17 cellular contexts compared by ENCODE assay signal in the genomic region with DNA sequence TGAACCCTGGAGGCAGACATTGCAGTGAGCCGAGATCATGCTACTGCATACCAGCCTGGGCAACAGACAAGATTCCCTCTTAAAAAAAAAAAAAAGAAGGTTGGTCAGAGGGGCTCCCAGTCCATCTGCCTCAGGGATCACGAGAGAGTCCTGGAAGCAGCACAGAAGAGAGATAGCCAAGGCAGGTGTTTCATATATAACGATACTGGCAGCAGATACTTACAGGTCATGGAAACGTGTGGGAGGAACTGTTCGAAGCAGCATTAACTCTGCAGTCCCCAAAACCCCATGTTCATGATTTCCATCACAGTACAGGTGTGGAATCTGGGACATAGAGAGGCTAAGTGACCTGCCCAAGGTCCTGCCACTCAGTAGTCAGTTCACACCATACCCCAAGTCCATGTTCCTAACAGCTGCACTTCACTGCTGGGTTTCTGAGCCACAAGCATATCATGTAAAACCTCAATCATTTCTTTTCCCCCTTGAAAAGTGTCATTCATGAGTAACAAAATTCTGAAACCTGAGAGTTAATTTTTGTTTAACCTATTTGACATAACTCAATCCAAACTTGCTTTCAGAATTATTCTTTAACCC. TPM values are rescaled to one million over a fixed set of nuclear protein-coding genes. Genes with fewer than 3 reads are reported as not detected.
DNase-seq lines count a peak whose midpoint lies in the region; ATAC-seq, FAIRE-seq and TF ChIP-seq lines count a peak whose summit lies in the region.
"Had no signal": no experiment of that assay in that cellular context is flagged by ENCODE, and none has a peak within 500 bp of the region (broad histone marks: within the 10 kb centered on the region; RNA-seq: fewer than 3 reads in every experiment).

No MANE protein-coding gene starts in this region.

- H4K20me1 ChIP-seq in HepG2 (ENCODE audit: insufficient read depth, low read length): no peaks in the 10 kb centered on the region
- no peaks in the 10 kb centered on the region for H4K20me1 ChIP-seq in PC-9 (ENCODE audit: insufficient read depth)

- no peak for TF ChIP-seq EP300 in HepG2 (IDR thresholded peaks at IDR 0.05; ENCODE audit: low read depth in 2 of 2, low read length in 2 of 2)
- TF ChIP-seq EP300 in HepG2 (CRISPR knock-in tag; IDR thresholded peaks at IDR 0.05; ENCODE audit: borderline replicate concordance): no peak

- no peak overlapping the region for H2AFZ ChIP-seq in HepG2 (ENCODE audit: low read length)
- H2AFZ ChIP-seq in PC-9: no peak overlapping the region

- H3K4me1 ChIP-seq in HepG2 (ENCODE audit: insufficient read depth, low read length) (peaks cover 25% of the 10 kb centered on the region), right lobe of liver (peaks cover 0 to 21% (median 4%) of the 10 kb centered on the region in 4 donors), PC-9 (replicated peaks; ENCODE audit: insufficient read depth) (peaks cover 29% of the 10 kb centered on the region)

- no peak overlapping the region for H3K4me2 ChIP-seq in HepG2 (ENCODE audit: low read depth, low read length)
- H3K4me2 ChIP-seq in PC-9: no peak overlapping the region

- H3K27me3 Mint-ChIP-seq in activated CD4-positive, alpha-beta T cell treated with anti-CD3 and anti-CD28 coated beads, Interleukin-2, amount 10 ng/mL, durations not matched to agents 24 days and 14 days: no peaks in the 10 kb centered on the region
- H3K27me3 Mint-ChIP-seq in activated CD4-positive, alpha-beta T cell treated with anti-CD3 and anti-CD28 coated beads, Interleukin-2, amount 10 ng/mL, durations not matched to agents 7 days and 5 days: no peaks in the 10 kb centered on the region

- H3K27ac Mint-ChIP-seq in activated CD4-positive, alpha-beta T cell treated with anti-CD3 and anti-CD28 coated beads, Interleukin-2, amount 10 ng/mL, durations not matched to agents 24 days and 14 days: peak overlapping the region; percentile 20
- H3K27ac Mint-ChIP-seq in activated CD4-positive, alpha-beta T cell treated with anti-CD3 and anti-CD28 coated beads, Interleukin-2, amount 10 ng/mL, durations not matched to agents 7 days and 5 days: no peak overlapping the region
- H3K27ac Mint-ChIP-seq: HFFc6 had no signal

- H3K4me1 Mint-ChIP-seq in activated CD4-positive, alpha-beta T cell treated with anti-CD3 and anti-CD28 coated beads, Interleukin-2, amount 10 ng/mL, durations not matched to agents 24 days and 14 days: peaks cover 23% of the 10 kb centered on the region
- peaks cover 14% of the 10 kb centered on the region for H3K4me1 Mint-ChIP-seq in activated CD4-positive, alpha-beta T cell treated with anti-CD3 and anti-CD28 coated beads, Interleukin-2, amount 10 ng/mL, durations not matched to agents 7 days and 5 days

- H3K9me3 Mint-ChIP-seq in activated CD4-positive, alpha-beta T cell treated with anti-CD3 and anti-CD28 coated beads, Interleukin-2, amount 10 ng/mL, durations not matched to agents 24 days and 14 days: no peaks in the 10 kb centered on the region
- H3K9me3 Mint-ChIP-seq in activated CD4-positive, alpha-beta T cell treated with anti-CD3 and anti-CD28 coated beads, Interleukin-2, amount 10 ng/mL, durations not matched to agents 7 days and 5 days: no peaks in the 10 kb centered on the region
- H3K9me3 Mint-ChIP-seq: HFFc6 had no signal

- 99% methylated on average over 5 of the region's 5 CpGs for WGBS in HepG2 (ENCODE audit: low lambda C conversion rate)
- WGBS in right lobe of liver (ENCODE audit: insufficient coverage, low coverage, low lambda C conversion rate, missing lambda C conversion rate): 48% methylated on average over 2 of the region's 5 CpGs

- peaks cover 23 to 55% of the 10 kb centered on the region in 2 experiments; a peak in 4 of 5 replicates for H3K36me3 ChIP-seq in HepG2 (replicated peaks in 1 of 2; ENCODE audit: control insufficient read depth in 1 of 2, insufficient read depth in 2 of 2, low read length in 2 of 2)
- peaks cover 0 to 47% (median 16%) of the 10 kb centered on the region in 4 donors for H3K36me3 ChIP-seq in right lobe of liver
- H3K36me3 ChIP-seq in PC-9 (ENCODE audit: low read depth): peaks cover 8% of the 10 kb centered on the region; the same call in 1 of the 2 replicates

- FAIRE-seq in HepG2 (lab: Jason Lieb, UNC): no peak
- FAIRE-seq: K562 had no signal

- H3K4me3 Mint-ChIP-seq in activated CD4-positive, alpha-beta T cell treated with anti-CD3 and anti-CD28 coated beads, Interleukin-2, amount 10 ng/mL, durations not matched to agents 24 days and 14 days: no peak overlapping the region
- no peak overlapping the region for H3K4me3 Mint-ChIP-seq in activated CD4-positive, alpha-beta T cell treated with anti-CD3 and anti-CD28 coated beads, Interleukin-2, amount 10 ng/mL, durations not matched to agents 7 days and 5 days
- H3K4me3 Mint-ChIP-seq: HFFc6 had no signal

- no peak overlapping the region for H3K4me3 ChIP-seq in HepG2 (replicated peaks in 1 of 3; ENCODE audit: insufficient read depth in 1 of 3, low read depth in 2 of 3, low read length in 3 of 3)
- no peak overlapping the region for H3K4me3 ChIP-seq in right lobe of liver
- no peak overlapping the region for H3K4me3 ChIP-seq in PC-9
- H3K4me3 ChIP-seq: K562 had no signal

- no peaks in the 10 kb centered on the region for H3K9me2 ChIP-seq in PC-9 (ENCODE audit: insufficient read depth)

- H3F3A ChIP-seq in PC-9 (ENCODE audit: insufficient read depth, low read depth): peaks cover 32% of the 10 kb centered on the region

- TF ChIP-seq CTCF in HepG2 (CRISPR knock-in tag; IDR thresholded peaks at IDR 0.05) (no peak), right lobe of liver (IDR thresholded peaks at IDR 0.05) (no peak), PC-9 (conservative IDR thresholded peaks at IDR 0.05) (no peak)

- H3K9me3 ChIP-seq in HepG2 (ENCODE audit: low read length): no peaks in the 10 kb centered on the region
- no peaks in the 10 kb centered on the region for H3K9me3 ChIP-seq in right lobe of liver
- no peaks in the 10 kb centered on the region for H3K9me3 ChIP-seq in PC-9 (ENCODE audit: insufficient read depth, low read depth)

- H3K27ac ChIP-seq in HepG2 (ENCODE audit: extremely low read length, insufficient read depth, low read length) (no peak overlapping the region), right lobe of liver (no peak overlapping the region), PC-9 (no peak overlapping the region)
- H3K27ac ChIP-seq: HL-60 had no signal

- H3K27me3 ChIP-seq in HepG2 (ENCODE audit: control insufficient read depth in 1 of 2, insufficient read depth in 2 of 2, low read length in 2 of 2) (no peaks in the 10 kb centered on the region), right lobe of liver (no peaks in the 10 kb centered on the region), PC-9 (ENCODE audit: insufficient read depth, low read depth) (no peaks in the 10 kb centered on the region)

- H3K9ac ChIP-seq in HepG2 (ENCODE audit: insufficient read depth, low read depth, low read length): no peak overlapping the region

- DNase-seq in activated CD4-positive, alpha-beta T cell treated with anti-CD3 and anti-CD28 coated beads, Interleukin-2, amount 10 ng/mL, durations not matched to agents 24 days and 14 days: no peak
- no peak for DNase-seq in activated CD4-positive, alpha-beta T cell treated with anti-CD3 and anti-CD28 coated beads, Interleukin-2, amount 10 ng/mL, durations not matched to agents 7 days and 5 days
- no peak for DNase-seq in HepG2 (ENCODE audit: low spot score)
- DNase-seq in right lobe of liver: no peak
- peak; percentile 39 for DNase-seq in myocyte (ENCODE audit: low read depth)
- no peak for DNase-seq in NCI-H2196 treated with DMSO at 0.1 percent for 48 hours (lab: John Stamatoyannopoulos, UW; ENCODE audit: unreplicated experiment)
- DNase-seq in PC-9: no peak
- DNase-seq: DMS 273 treated with DMSO at 0.1 percent for 48 hours, EL, HFFc6, NCI-H146, NCI-H226, NCI-H69, PC-3 had no signal

- TF ChIP-seq RAD21 in HepG2 (CRISPR knock-in tag; IDR thresholded peaks at IDR 0.05): no peak

- BruUV-seq in HepG2 (replicated peaks; lab: Mats Ljungman, UMichigan) (no TSS peak), PC-9 (replicated peaks; lab: Mats Ljungman, UMichigan) (no TSS peak)

- ATAC-seq in HepG2 (no peak), right lobe of liver (no peak), HG03135 (IDR thresholded peaks at IDR 0.05; ENCODE audit: unreplicated experiment) (no peak)
- ATAC-seq: K562, PC-3 had no signal

- H3K79me2 ChIP-seq in HepG2 (ENCODE audit: insufficient read depth, low read length) (peaks cover 29% of the 10 kb centered on the region), PC-9 (ENCODE audit: low read depth) (peaks cover 30% of the 10 kb centered on the region)

- TF ChIP-seq POLR2A in HepG2 (IDR thresholded peaks at IDR 0.05; ENCODE audit: insufficient read depth in 1 of 2, low read depth in 2 of 2, low read length in 2 of 2): no peak
- no peak for TF ChIP-seq POLR2A in right lobe of liver (IDR thresholded peaks at IDR 0.05)

- peaks cover 51% of the 10 kb centered on the region for H3K36me3 Mint-ChIP-seq in activated CD4-positive, alpha-beta T cell treated with anti-CD3 and anti-CD28 coated beads, Interleukin-2, amount 10 ng/mL, durations not matched to agents 24 days and 14 days (ENCODE audit: low read depth)
- H3K36me3 Mint-ChIP-seq in activated CD4-positive, alpha-beta T cell treated with anti-CD3 and anti-CD28 coated beads, Interleukin-2, amount 10 ng/mL, durations not matched to agents 7 days and 5 days (ENCODE audit: low read depth): peaks cover 39% of the 10 kb centered on the region

- CTCF ChIA-PET in activated CD4-positive, alpha-beta T cell treated with anti-CD3 and anti-CD28 coated beads, Interleukin-2, amount 10 ng/mL, durations not matched to agents 7 days and 5 days (lab: Charles Lee): interaction anchor here (0.7 to 1.7 kb wide), 2 partner anchors 12 to 52 kb away, joined by 3 read pairs; no protein-coding TSS in a partner anchor
- CTCF ChIA-PET in HepG2 (lab: Yijun Ruan, JAX; ENCODE audit: low intra/inter-chr PET ratio, low total read pairs): no interaction called here
- CTCF ChIA-PET in PC-9 (lab: Charles Lee): interaction anchor here (0.7 kb wide), 1 partner anchor 67 kb away, joined by 5 read pairs; no protein-coding TSS in a partner anchor

- in situ Hi-C loops in HepG2 (cut with HindIII; ENCODE audit: extremely low pct_ligation_motif_present, low pct_unique_long_range_greater_than_20kb): no loop called here

- POLR2A ChIA-PET in activated CD4-positive, alpha-beta T cell treated with anti-CD3 and anti-CD28 coated beads, Interleukin-2, amount 10 ng/mL, durations not matched to agents 7 days and 5 days (lab: Charles Lee): no interaction called here
- POLR2A ChIA-PET in HepG2 (lab: Yijun Ruan, JAX) (no interaction called here), PC-9 (lab: Charles Lee; ENCODE audit: unreplicated experiment) (no interaction called here)

- intact Hi-C loops in activated CD4-positive, alpha-beta T cell treated with anti-CD3 and anti-CD28 coated beads, Interleukin-2, amount 10 ng/mL, durations not matched to agents 24 days and 14 days (cut with micrococcal nuclease): no loop called here
- intact Hi-C loops in HepG2 (cut with micrococcal nuclease; ENCODE audit: unreplicated experiment) (no loop called here), right lobe of liver (cut with DNase I) (no loop called here), PC-9 (cut with micrococcal nuclease; ENCODE audit: unreplicated experiment) (no loop called here)

RNA-seq across cellular contexts. Expression of gene CDK2AP1, which starts 16.7 kb away (rescaled TPM):
- total RNA-seq in activated CD4-positive, alpha-beta T cell treated with anti-CD3 and anti-CD28 coated beads, Interleukin-2, amount 10 ng/mL, durations not matched to agents 24 days and 14 days: 78.0 and 80.5 TPM in 2 replicates
- total RNA-seq in activated CD4-positive, alpha-beta T cell treated with anti-CD3 and anti-CD28 coated beads, Interleukin-2, amount 10 ng/mL, durations not matched to agents 7 days and 5 days: 10 to 100 TPM; 28.7 to 34.3 TPM
- 124 and 127 TPM in 2 replicates for total RNA-seq in HepG2 (2016; rRNA removed; fragmentation: Illumina TruSeq; extraction: Trizol)
- 231 and 242 TPM in 2 replicates for total RNA-seq in HepG2 (2016; cell fraction: cytosol; rRNA removed; fragmentation: Illumina TruSeq; extraction: Trizol; ENCODE audit: low read depth)
- 113 and 125 TPM in 2 replicates for total RNA-seq in HepG2 (2016; cell fraction: insoluble cytoplasmic fraction; rRNA removed; fragmentation: Illumina TruSeq; extraction: Trizol)
- 398 and 408 TPM in 2 replicates for total RNA-seq in HepG2 (2016; cell fraction: membrane; rRNA removed; fragmentation: Illumina TruSeq; extraction: Trizol)
- total RNA-seq in HepG2 (2016; cell fraction: nucleus; rRNA removed; fragmentation: Illumina TruSeq; extraction: Trizol): 62.2 and 68.8 TPM in 2 replicates
- 86.4 and 134 TPM in 2 replicates for polyA plus RNA-seq in HepG2 (2011; rRNA removed)
- 58.8 and 85.6 TPM in 2 replicates for polyA plus RNA-seq in HepG2 (2011; cell fraction: cytosol; rRNA removed)
- 20.9 and 25.6 TPM in 2 replicates for polyA plus RNA-seq in HepG2 (2011; cell fraction: nucleus; rRNA removed)
- polyA plus RNA-seq in HepG2 (2012): 65.6 and 68.7 TPM in 2 replicates
- polyA plus RNA-seq in HepG2 (2016; cell fraction: cytosol; fragmentation: Illumina TruSeq; extraction: Trizol; ENCODE audit: low read depth): 579 and 634 TPM in 2 replicates
- 215 and 249 TPM in 2 replicates for polyA plus RNA-seq in HepG2 (2016; cell fraction: insoluble cytoplasmic fraction; fragmentation: Illumina TruSeq; extraction: Trizol; ENCODE audit: low read depth)
- polyA plus RNA-seq in HepG2 (2016; cell fraction: membrane; fragmentation: Illumina TruSeq; extraction: Trizol; ENCODE audit: low read depth): 709 and 711 TPM in 2 replicates
- polyA plus RNA-seq in HepG2 (2016; cell fraction: nucleus; fragmentation: Illumina TruSeq; extraction: Trizol; ENCODE audit: insufficient read depth, low read depth): 153 and 155 TPM in 2 replicates
- 55.7 and 80.7 TPM in 2 replicates for polyA minus RNA-seq in HepG2 (2011; rRNA and poly(A)+ RNA removed; ENCODE audit: low replicate concordance)
- 29.3 and 31.7 TPM in 2 replicates for polyA minus RNA-seq in HepG2 (2011; cell fraction: cytosol; rRNA and poly(A)+ RNA removed)
- 17.1 and 23.9 TPM in 2 replicates for polyA minus RNA-seq in HepG2 (2011; cell fraction: nucleus; rRNA and poly(A)+ RNA removed)
- 10 to 100 TPM; 24.9 to 44.0 (median 33.0) TPM for total RNA-seq in right lobe of liver
- 466 and 496 TPM in 2 replicates for total RNA-seq in myocyte
- 432 TPM for polyA plus RNA-seq in myocyte (2012)
- total RNA-seq in PC-9 (2021): 59.8 and 61.7 TPM in 2 replicates

RNA-seq across cellular contexts. Expression of gene MTRFR, which starts 21.7 kb away (rescaled TPM):
- total RNA-seq in activated CD4-positive, alpha-beta T cell treated with anti-CD3 and anti-CD28 coated beads, Interleukin-2, amount 10 ng/mL, durations not matched to agents 24 days and 14 days: 30.3 and 30.5 TPM in 2 replicates
- 10 to 100 TPM; 29.2 to 30.8 TPM for total RNA-seq in activated CD4-positive, alpha-beta T cell treated with anti-CD3 and anti-CD28 coated beads, Interleukin-2, amount 10 ng/mL, durations not matched to agents 7 days and 5 days
- 9.9 and 10.0 TPM in 2 replicates for total RNA-seq in HepG2 (2016; rRNA removed; fragmentation: Illumina TruSeq; extraction: Trizol)
- 4.3 and 4.7 TPM in 2 replicates for total RNA-seq in HepG2 (2016; cell fraction: cytosol; rRNA removed; fragmentation: Illumina TruSeq; extraction: Trizol; ENCODE audit: low read depth)
- 10.1 and 11.8 TPM in 2 replicates for total RNA-seq in HepG2 (2016; cell fraction: insoluble cytoplasmic fraction; rRNA removed; fragmentation: Illumina TruSeq; extraction: Trizol)
- total RNA-seq in HepG2 (2016; cell fraction: membrane; rRNA removed; fragmentation: Illumina TruSeq; extraction: Trizol): 7.4 and 8.2 TPM in 2 replicates
- total RNA-seq in HepG2 (2016; cell fraction: nucleus; rRNA removed; fragmentation: Illumina TruSeq; extraction: Trizol): 5.5 and 10.3 TPM in 2 replicates
- polyA plus RNA-seq in HepG2 (2011; rRNA removed): 6.6 and 7.1 TPM in 2 replicates
- polyA plus RNA-seq in HepG2 (2011; cell fraction: cytosol; rRNA removed): 8.7 and 9.8 TPM in 2 replicates
- 5.2 and 6.4 TPM in 2 replicates for polyA plus RNA-seq in HepG2 (2011; cell fraction: nucleus; rRNA removed)
- polyA plus RNA-seq in HepG2 (2012): 10.0 and 10.2 TPM in 2 replicates
- polyA plus RNA-seq in HepG2 (2016; cell fraction: cytosol; fragmentation: Illumina TruSeq; extraction: Trizol; ENCODE audit: low read depth): 3.1 and 3.9 TPM in 2 replicates
- 13.9 and 14.4 TPM in 2 replicates for polyA plus RNA-seq in HepG2 (2016; cell fraction: insoluble cytoplasmic fraction; fragmentation: Illumina TruSeq; extraction: Trizol; ENCODE audit: low read depth)
- 4.7 and 4.9 TPM in 2 replicates for polyA plus RNA-seq in HepG2 (2016; cell fraction: membrane; fragmentation: Illumina TruSeq; extraction: Trizol; ENCODE audit: low read depth)
- 10.7 and 11.4 TPM in 2 replicates for polyA plus RNA-seq in HepG2 (2016; cell fraction: nucleus; fragmentation: Illumina TruSeq; extraction: Trizol; ENCODE audit: insufficient read depth, low read depth)
- polyA minus RNA-seq in HepG2 (2011; rRNA and poly(A)+ RNA removed; ENCODE audit: low replicate concordance): 16.6 and 38.7 TPM in 2 replicates
- polyA minus RNA-seq in HepG2 (2011; cell fraction: cytosol; rRNA and poly(A)+ RNA removed): 3.7 and 7.1 TPM in 2 replicates
- polyA minus RNA-seq in HepG2 (2011; cell fraction: nucleus; rRNA and poly(A)+ RNA removed): 17.9 and 18.5 TPM in 2 replicates
- 1 to 10 TPM; 6.5 to 8.6 (median 7.4) TPM for total RNA-seq in right lobe of liver
- total RNA-seq in myocyte: 7.5 and 8.7 TPM in 2 replicates
- 16.0 TPM for polyA plus RNA-seq in myocyte (2012)
- 18.6 and 19.4 TPM in 2 replicates for total RNA-seq in PC-9 (2021)

RNA-seq across cellular contexts. Expression of gene MPHOSPH9, which starts 22.0 kb away (rescaled TPM):
- 87.1 and 90.3 TPM in 2 replicates for total RNA-seq in activated CD4-positive, alpha-beta T cell treated with anti-CD3 and anti-CD28 coated beads, Interleukin-2, amount 10 ng/mL, durations not matched to agents 24 days and 14 days
- 100 to 1,000 TPM; 134 to 162 TPM for total RNA-seq in activated CD4-positive, alpha-beta T cell treated with anti-CD3 and anti-CD28 coated beads, Interleukin-2, amount 10 ng/mL, durations not matched to agents 7 days and 5 days
- total RNA-seq in HepG2 (2016; rRNA removed; fragmentation: Illumina TruSeq; extraction: Trizol): 63.4 and 105 TPM in 2 replicates
- total RNA-seq in HepG2 (2016; cell fraction: cytosol; rRNA removed; fragmentation: Illumina TruSeq; extraction: Trizol; ENCODE audit: low read depth): 22.5 and 26.3 TPM in 2 replicates
- 66.9 and 102 TPM in 2 replicates for total RNA-seq in HepG2 (2016; cell fraction: insoluble cytoplasmic fraction; rRNA removed; fragmentation: Illumina TruSeq; extraction: Trizol)
- 48.3 and 55.1 TPM in 2 replicates for total RNA-seq in HepG2 (2016; cell fraction: membrane; rRNA removed; fragmentation: Illumina TruSeq; extraction: Trizol)
- total RNA-seq in HepG2 (2016; cell fraction: nucleus; rRNA removed; fragmentation: Illumina TruSeq; extraction: Trizol): 87.6 and 95.5 TPM in 2 replicates
- polyA plus RNA-seq in HepG2 (2011; rRNA removed): 12.8 and 20.3 TPM in 2 replicates
- polyA plus RNA-seq in HepG2 (2011; cell fraction: cytosol; rRNA removed): 4.1 and 6.0 TPM in 2 replicates
- polyA plus RNA-seq in HepG2 (2011; cell fraction: nucleus; rRNA removed): 15.1 and 19.3 TPM in 2 replicates
- 10.8 and 17.4 TPM in 2 replicates for polyA plus RNA-seq in HepG2 (2012)
- polyA plus RNA-seq in HepG2 (2016; cell fraction: cytosol; fragmentation: Illumina TruSeq; extraction: Trizol; ENCODE audit: low read depth): 3.7 and 5.2 TPM in 2 replicates
- 42.2 and 54.4 TPM in 2 replicates for polyA plus RNA-seq in HepG2 (2016; cell fraction: insoluble cytoplasmic fraction; fragmentation: Illumina TruSeq; extraction: Trizol; ENCODE audit: low read depth)
- 9.7 and 16.5 TPM in 2 replicates for polyA plus RNA-seq in HepG2 (2016; cell fraction: membrane; fragmentation: Illumina TruSeq; extraction: Trizol; ENCODE audit: low read depth)
- polyA plus RNA-seq in HepG2 (2016; cell fraction: nucleus; fragmentation: Illumina TruSeq; extraction: Trizol; ENCODE audit: insufficient read depth, low read depth): 50.0 and 51.4 TPM in 2 replicates
- polyA minus RNA-seq in HepG2 (2011; rRNA and poly(A)+ RNA removed; ENCODE audit: low replicate concordance): 9.0 and 29.0 TPM in 2 replicates
- 28.6 and 33.4 TPM in 2 replicates for polyA minus RNA-seq in HepG2 (2011; cell fraction: cytosol; rRNA and poly(A)+ RNA removed)
- polyA minus RNA-seq in HepG2 (2011; cell fraction: nucleus; rRNA and poly(A)+ RNA removed): 80.9 and 119 TPM in 2 replicates
- 10 to 100 TPM; 14.5 to 25.7 (median 19.1) TPM for total RNA-seq in right lobe of liver
- 54.4 and 55.3 TPM in 2 replicates for total RNA-seq in myocyte
- 7.1 TPM for polyA plus RNA-seq in myocyte (2012)
- total RNA-seq in PC-9 (2021): 46.9 and 58.5 TPM in 2 replicates
